19 cellular contexts compared by ENCODE assay signal in genomic region chr15:72315706-72316370, GRCh38. TPM values are rescaled to one million over a fixed set of nuclear protein-coding genes. Genes with fewer than 3 reads are reported as not detected.
DNase-seq lines count a peak whose midpoint lies in the region; ATAC-seq and TF ChIP-seq lines count a peak whose summit lies in the region.
"Had no signal": no experiment of that assay in that cellular context is flagged by ENCODE, and none has a peak within 500 bp of the region (broad histone marks: within the 10 kb centered on the region; RNA-seq: fewer than 3 reads in every experiment).

No MANE protein-coding gene starts in this region.

- POLR2A ChIA-PET in A673 (lab: Charles Lee; ENCODE audit: low non-redundant PET) = no interaction called here

- H3K9me3 ChIP-seq in A673 (ENCODE audit: low read depth, low read length, poor library complexity, severe bottlenecking) = no peaks in the 10 kb centered on the region
- H3K9me3 ChIP-seq in WERI-Rb-1 (ENCODE audit: severe bottlenecking) = no peaks in the 10 kb centered on the region
- H3K9me3 ChIP-seq: heart left ventricle, ovary had no signal

- ATAC-seq in left ventricle myocardium superior = no peak
- ATAC-seq: HCT116, heart left ventricle, WTC11 had no signal

- peaks cover 2% of the 10 kb centered on the region for H3K27me3 ChIP-seq in A673 (replicated peaks; ENCODE audit: insufficient read depth, low read depth, low read length, poor library complexity)
- H3K27me3 ChIP-seq in WERI-Rb-1 (ENCODE audit: insufficient read depth, low read depth, severe bottlenecking) = no peaks in the 10 kb centered on the region
- H3K27me3 ChIP-seq: heart left ventricle, ovary had no signal

- no peaks in the 10 kb centered on the region for H3K36me3 ChIP-seq in A673 (ENCODE audit: insufficient read depth, low read length, poor library complexity, severe bottlenecking)
- no peaks in the 10 kb centered on the region; the same call in 1 of the 2 replicates for H3K36me3 ChIP-seq in WERI-Rb-1
- H3K36me3 ChIP-seq: heart left ventricle, ovary had no signal

- TF ChIP-seq CTCF in A673 (conservative IDR thresholded peaks at IDR 0.05; ENCODE audit: low read depth, low read length) (no peak), WERI-Rb-1 (IDR thresholded peaks at IDR 0.05; ENCODE audit: low read depth, low read length) (no peak)

- intact Hi-C loops in A673 (cut with micrococcal nuclease; ENCODE audit: unreplicated experiment) = no loop called here
- intact Hi-C loops in left ventricle myocardium superior (cut with micrococcal nuclease) = no loop called here

- no peaks in the 10 kb centered on the region for H3K4me1 ChIP-seq in A673 (ENCODE audit: insufficient read depth, low read length, poor library complexity, severe bottlenecking)

- CTCF ChIA-PET in A673 (lab: Charles Lee) = interaction anchor here (0.5 kb wide), 1 partner anchor 147 kb away, joined by 7 read pairs; no protein-coding TSS in a partner anchor

- BruUV-seq in A673 (replicated peaks; lab: Mats Ljungman, UMichigan) = no TSS peak

- DNase-seq in A673 (ENCODE audit: low spot score) (peak; percentile 36), Daoy (ENCODE audit: low read depth) (peak; percentile 9), NCI-H345 (lab: John Stamatoyannopoulos, UW) (peak; percentile 75), WERI-Rb-1 (peak; percentile 87), superior temporal gyrus (ENCODE audit: extremely low spot score) (no peak), left ventricle myocardium superior (no peak), kidney glomerular epithelial cell (lab: John Stamatoyannopoulos, UW) (no peak), cerebellar nuclear complex (lab: John Stamatoyannopoulos, UW) (no peak)
- DNase-seq: activated gamma-delta T cell treated with Interleukin-2 at 50 U/mL for 16 hours; cortex of kidney; DMS79; heart left ventricle; NCI-H2029; ovary; stimulated activated naive CD4-positive, alpha-beta T cell treated with Interleukin-2 at 50 U/mL for 16 hours; SW 1271 had no signal

- no peak overlapping the region for H3K27ac ChIP-seq in A673 (ENCODE audit: low read depth, low read length, poor library complexity, severe bottlenecking)
- no peak overlapping the region; the same call in 1 of the 2 replicates for H3K27ac ChIP-seq in WERI-Rb-1
- H3K27ac ChIP-seq: heart left ventricle, ovary had no signal

- H3K4me3 ChIP-seq in A673 (ENCODE audit: low read depth, low read length, poor library complexity, severe bottlenecking) = no peak overlapping the region
- H3K4me3 ChIP-seq in WERI-Rb-1 (ENCODE audit: low read depth, low read length) = no peak overlapping the region
- H3K4me3 ChIP-seq: heart left ventricle, ovary had no signal

RNA-seq across cellular contexts. Expression of gene CELF6, which starts 4.1 kb away (rescaled TPM):
- total RNA-seq in A673 (2021) (not detected in 2 replicates), left ventricle myocardium superior (1.5 TPM)
- total RNA-seq in Daoy (2014; rRNA removed; shearing (Covaris generic)) = 0.40 and 0.57 TPM in 2 replicates
- total RNA-seq: astrocyte, WTC11 had no signal

RNA-seq across cellular contexts. Expression of gene PARP6, which starts 43.5 kb away (rescaled TPM):
- total RNA-seq in A673 (2021) = 68.0 and 71.4 TPM in 2 replicates
- total RNA-seq in Daoy (2014; rRNA removed; shearing (Covaris generic)) = 14.3 and 20.6 TPM in 2 replicates
- total RNA-seq in left ventricle myocardium superior = 49.6 TPM

RNA-seq across cellular contexts. Expression of gene HEXA, which starts 60.0 kb away (rescaled TPM):
- total RNA-seq in A673 (2021) (64.8 and 69.0 TPM in 2 replicates), left ventricle myocardium superior (64.4 TPM)
- total RNA-seq in Daoy (2014; rRNA removed; shearing (Covaris generic)) = 46.7 and 49.1 TPM in 2 replicates

Comparison
In these comparisons a context has a peak if more than half of its experiments do, and no peak if none do; other contexts are left out.
1. DNase-seq: peak in A673 (single experiment), Daoy (single experiment), NCI-H345 (single experiment) and WERI-Rb-1 (single experiment); none in superior temporal gyrus (single experiment), left ventricle myocardium superior (single experiment), kidney glomerular epithelial cell (single experiment) and cerebellar nuclear complex (0 of 2).